Comparison of ENCODE assay signal across 34 cellular contexts in genomic region chr10:7547825-7548224, GRCh38.
A peak's percentile ranks its signal among the peaks of the same experiment; 100 is the strongest.
DNase-seq lines count a peak whose midpoint lies in the region; ATAC-seq and TF ChIP-seq lines count a peak whose summit lies in the region.
"Had no signal": no experiment of that assay in that cellular context is flagged by ENCODE, and none has a peak within 500 bp of the region (broad histone marks: within the 10 kb centered on the region; RNA-seq: fewer than 3 reads in every experiment).

No MANE protein-coding gene starts in this region.

- H3K9me3 ChIP-seq in gastroesophageal sphincter (no peaks in the 10 kb centered on the region), parathyroid adenoma (ENCODE audit: control insufficient read depth, low read length) (no peaks in the 10 kb centered on the region), transverse colon (no peaks in the 10 kb centered on the region), colonic mucosa (no peaks in the 10 kb centered on the region)
- H3K9me3 ChIP-seq: Caco-2, MG63, pancreas, right lobe of liver, upper lobe of left lung had no signal

- ATAC-seq in gastroesophageal sphincter (no peak), GM18517 (IDR thresholded peaks at IDR 0.05; ENCODE audit: unreplicated experiment) (no peak)
- ATAC-seq: activated CD8-positive, alpha-beta T cell treated with anti-CD3 and anti-CD28 coated beads, Interleukin-2, amount 10 ng/mL, durations not matched to agents 7 days and 5 days; effector memory CD8-positive, alpha-beta T cell; foreskin keratinocyte; HCT116; pancreas; right lobe of liver had no signal

- H3K36me3 Mint-ChIP-seq in chondrocyte (ENCODE audit: low read depth), result no peaks in the 10 kb centered on the region
- H3K36me3 Mint-ChIP-seq: activated naive CD4-positive, alpha-beta T cell treated with anti-CD3 and anti-CD28 coated beads, Interleukin-2, amount 50 U/mL, for 24 hours; CD14-positive monocyte; memory B cell had no signal

- WGBS in gastroesophageal sphincter (ENCODE audit: low coverage in 1 of 2), 2 donors, result 26 to 80% methylated on average over 1 to 3 of the region's 6 CpGs
- WGBS in transverse colon (ENCODE audit: low coverage in 1 of 2), 2 donors, result 59 to 63% methylated on average over 5 to 6 of the region's 6 CpGs

- no peak for TF ChIP-seq POLR2A in gastroesophageal sphincter (IDR thresholded peaks at IDR 0.05)
- no peak for TF ChIP-seq POLR2A in transverse colon (IDR thresholded peaks at IDR 0.05)

- in situ Hi-C loops in transverse colon (cut with MboI; ENCODE audit: low pct_ligation_motif_present in 1 of 4, low pct_unique_long_range_greater_than_20kb in 1 of 4, low sequenced_read_pairs in 3 of 4), result no loop called here

- H3K9ac ChIP-seq in parathyroid adenoma, result no peak overlapping the region
- no peak overlapping the region for H3K9ac ChIP-seq in colonic mucosa (ENCODE audit: low read depth in 2 of 2, low read length in 2 of 2)

- H3K27ac Mint-ChIP-seq in chondrocyte (ENCODE audit: unreplicated experiment), result peak overlapping the region; percentile 20
- H3K27ac Mint-ChIP-seq: activated CD8-positive, alpha-beta T cell treated with anti-CD3 and anti-CD28 coated beads, Interleukin-2, amount 10 ng/mL, durations not matched to agents 7 days and 5 days; activated naive CD4-positive, alpha-beta T cell treated with anti-CD3 and anti-CD28 coated beads, Interleukin-2, amount 50 U/mL, for 24 hours; activated T-helper 2 cell treated with anti-CD3 and anti-CD28 coated beads, Interferon-gamma antibody, Interleukin-2, Interleukin-4, amounts not matched to agents 10 μg/mL and 5 μg/mL and 100 μg/mL, durations not matched to agents 14 hours and 24 hours and 36 hours; effector memory CD8-positive, alpha-beta T cell; memory B cell had no signal

- intact Hi-C loops in transverse colon (cut with DNase I; ENCODE audit: low total_unique reads) (no loop called here), colonic mucosa (cut with DNase I) (no loop called here)

- DNase-seq in chondrocyte (ENCODE audit: low spot score) (no peak), transverse colon (no peak), glomerular visceral epithelial cell (ENCODE audit: extremely low spot score) (no peak), colonic mucosa (no peak)
- no peak for DNase-seq in activated CD8-positive, alpha-beta memory T cell treated with anti-CD3 and anti-CD28 coated beads, Interleukin-2, amount 50 U/mL, for 4 hours
- DNase-seq: activated CD4-positive, alpha-beta T cell treated with anti-CD3 and anti-CD28 coated beads for 4 hours; activated CD8-positive, alpha-beta T cell treated with anti-CD3 and anti-CD28 coated beads, Interleukin-2, amount 10 ng/mL, durations not matched to agents 7 days and 5 days; activated T-cell treated with anti-CD3 and anti-CD28 coated beads for 4 hours; amniotic stem cell; Caco-2; cortex of kidney; DMS53; effector memory CD8-positive, alpha-beta T cell; foreskin keratinocyte; hippocampal formation; KG1; MG63; NCI-H2081 treated with DMSO at 0.1 percent for 48 hours; NCI-H2227 treated with DMSO at 0.1 percent for 48 hours; NCI-H526 treated with DMSO at 0.1 percent for 48 hours; pancreas; right lobe of liver; SHP77; stimulated activated CD4-positive, alpha-beta T cell treated with anti-CD3 and anti-CD28 coated beads, Interleukin-4, amount 100 ng/mL, for 24 hours; upper lobe of left lung had no signal

- H3K4me2 ChIP-seq in parathyroid adenoma (ENCODE audit: low read length), result no peak overlapping the region

- peaks cover 9% of the 10 kb centered on the region for H3K4me1 Mint-ChIP-seq in chondrocyte (ENCODE audit: low read depth)
- H3K4me1 Mint-ChIP-seq: activated naive CD4-positive, alpha-beta T cell treated with anti-CD3 and anti-CD28 coated beads, Interleukin-2, amount 50 U/mL, for 24 hours; CD14-positive monocyte had no signal

- TF ChIP-seq EP300 in gastroesophageal sphincter (IDR thresholded peaks at IDR 0.05) (no peak), transverse colon (IDR thresholded peaks at IDR 0.05; ENCODE audit: low read depth) (no peak)

- H3K4me1 ChIP-seq in gastroesophageal sphincter, result peaks cover 0 to 79% (median 16%) of the 10 kb centered on the region in 3 donors
- no peaks in the 10 kb centered on the region for H3K4me1 ChIP-seq in parathyroid adenoma
- peaks cover 0 to 11% (median 3%) of the 10 kb centered on the region in 4 donors for H3K4me1 ChIP-seq in transverse colon
- no peaks in the 10 kb centered on the region for H3K4me1 ChIP-seq in colonic mucosa
- H3K4me1 ChIP-seq: foreskin keratinocyte, pancreas, right lobe of liver, upper lobe of left lung had no signal

- H3K36me3 ChIP-seq in gastroesophageal sphincter (no peaks in the 10 kb centered on the region), parathyroid adenoma (ENCODE audit: control insufficient read depth, insufficient read depth, low read length) (no peaks in the 10 kb centered on the region), transverse colon (no peaks in the 10 kb centered on the region), colonic mucosa (no peaks in the 10 kb centered on the region)
- H3K36me3 ChIP-seq: MG63, pancreas, right lobe of liver, upper lobe of left lung had no signal

- H3K4me3 Mint-ChIP-seq in chondrocyte (ENCODE audit: unreplicated experiment), result no peak overlapping the region
- H3K4me3 Mint-ChIP-seq: activated CD8-positive, alpha-beta T cell treated with anti-CD3 and anti-CD28 coated beads, Interleukin-2, amount 10 ng/mL, durations not matched to agents 7 days and 5 days; activated naive CD4-positive, alpha-beta T cell treated with anti-CD3 and anti-CD28 coated beads, Interleukin-2, amount 50 U/mL, for 24 hours; CD14-positive monocyte; effector memory CD8-positive, alpha-beta T cell; memory B cell; neural crest cell had no signal

- H3K27ac ChIP-seq in gastroesophageal sphincter (peak overlapping the region in 3 of 4 donors; percentile 37 to 85 (median 51)), parathyroid adenoma (peak overlapping the region; percentile 29), transverse colon (peak overlapping the region; percentile 34 to 76 (median 52)), colonic mucosa (no peak overlapping the region)
- H3K27ac ChIP-seq: foreskin keratinocyte, right lobe of liver, upper lobe of left lung had no signal

- no peaks in the 10 kb centered on the region for H3K79me2 ChIP-seq in parathyroid adenoma

- H3K27me3 ChIP-seq in gastroesophageal sphincter, result no peaks in the 10 kb centered on the region
- H3K27me3 ChIP-seq in parathyroid adenoma (ENCODE audit: control insufficient read depth, insufficient read depth, low read length), result no peaks in the 10 kb centered on the region
- no peaks in the 10 kb centered on the region for H3K27me3 ChIP-seq in transverse colon
- H3K27me3 ChIP-seq in colonic mucosa, result no peaks in the 10 kb centered on the region
- H3K27me3 ChIP-seq: foreskin keratinocyte, MG63, pancreas, right lobe of liver, upper lobe of left lung had no signal

- H3K4me3 ChIP-seq in gastroesophageal sphincter, result no peak overlapping the region
- H3K4me3 ChIP-seq in parathyroid adenoma (ENCODE audit: low read depth, low read length), result no peak overlapping the region
- H3K4me3 ChIP-seq in transverse colon, result no peak overlapping the region
- H3K4me3 ChIP-seq in colonic mucosa, result no peak overlapping the region
- H3K4me3 ChIP-seq: MG63, pancreas, right lobe of liver, upper lobe of left lung had no signal

- no peaks in the 10 kb centered on the region for H3K9me3 Mint-ChIP-seq in chondrocyte (ENCODE audit: low read depth)
- H3K9me3 Mint-ChIP-seq: activated naive CD4-positive, alpha-beta T cell treated with anti-CD3 and anti-CD28 coated beads, Interleukin-2, amount 50 U/mL, for 24 hours; activated T-helper 2 cell treated with anti-CD3 and anti-CD28 coated beads, Interferon-gamma antibody, Interleukin-2, Interleukin-4, amounts not matched to agents 10 μg/mL and 5 μg/mL and 100 μg/mL, durations not matched to agents 14 hours and 24 hours and 36 hours; effector memory CD8-positive, alpha-beta T cell; memory B cell; neural crest cell had no signal

- TF ChIP-seq CTCF in chondrocyte (IDR thresholded peaks at IDR 0.05) (no peak), gastroesophageal sphincter (IDR thresholded peaks at IDR 0.05) (no peak), parathyroid adenoma (IDR thresholded peaks at IDR 0.05) (no peak), transverse colon (IDR thresholded peaks at IDR 0.05) (no peak), colonic mucosa (IDR thresholded peaks at IDR 0.05) (no peak)

- H3K27me3 Mint-ChIP-seq in chondrocyte (ENCODE audit: low read depth), result peaks cover 9% of the 10 kb centered on the region
- H3K27me3 Mint-ChIP-seq: activated naive CD4-positive, alpha-beta T cell treated with anti-CD3 and anti-CD28 coated beads, Interleukin-2, amount 50 U/mL, for 24 hours had no signal

- H2AFZ ChIP-seq in parathyroid adenoma, result no peak overlapping the region
